Comparison of ENCODE assay signal across 12 cellular contexts in the genomic region with DNA sequence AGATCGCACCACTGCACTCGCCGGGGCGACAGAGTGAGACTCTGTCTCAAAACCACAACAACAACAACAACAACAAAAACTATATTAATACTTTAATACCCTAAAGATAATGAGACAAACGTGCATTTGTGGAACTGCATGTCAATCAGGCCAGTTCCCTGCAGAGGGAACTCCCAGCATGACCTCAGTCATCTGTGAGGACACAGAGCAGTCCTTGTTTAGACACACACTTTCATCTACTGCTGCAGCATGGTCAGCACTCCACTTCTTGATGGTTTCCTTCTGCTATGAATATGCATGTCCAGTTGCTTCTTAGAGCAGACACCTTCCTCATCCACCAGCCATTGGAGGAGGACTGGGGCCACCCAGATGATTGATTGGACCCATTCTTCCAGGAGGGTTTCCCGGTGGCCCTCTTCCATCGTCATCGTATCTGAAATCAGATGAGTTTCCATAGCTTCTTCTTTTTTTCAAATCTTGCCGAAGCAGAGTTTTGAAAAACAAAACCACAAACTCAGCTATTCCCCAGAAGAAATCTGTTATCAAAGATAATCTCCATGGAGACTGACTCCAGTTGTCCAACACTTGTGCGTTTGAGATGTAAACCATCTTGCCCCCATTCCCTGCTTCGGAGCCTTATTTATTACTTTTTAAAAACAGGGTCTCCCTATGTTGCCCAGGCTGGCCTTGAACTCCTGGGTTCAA. TPM values are rescaled to one million over a fixed set of nuclear protein-coding genes. Genes with fewer than 3 reads are reported as not detected.
DNase-seq lines count a peak whose midpoint lies in the region; ATAC-seq, FAIRE-seq and TF ChIP-seq lines count a peak whose summit lies in the region.
"Had no signal": no experiment of that assay in that cellular context is flagged by ENCODE, and none has a peak within 500 bp of the region (broad histone marks: within the 10 kb centered on the region; RNA-seq: fewer than 3 reads in every experiment).

No MANE protein-coding gene starts in this region.

- TF ChIP-seq POLR2A in gastroesophageal sphincter (IDR thresholded peaks at IDR 0.05) = no peak

- TF ChIP-seq EP300 in gastroesophageal sphincter (IDR thresholded peaks at IDR 0.05) = no peak

- H3K9me3 ChIP-seq in astrocyte (ENCODE audit: insufficient read depth, low read depth, low read length) = peaks cover 15% of the 10 kb centered on the region
- peaks cover 0 to 4% (median 0%) of the 10 kb centered on the region in 3 donors for H3K9me3 ChIP-seq in gastroesophageal sphincter

- peak overlapping the region; percentile 1 for H2AFZ ChIP-seq in astrocyte (ENCODE audit: low read depth, low read length)

- no peaks in the 10 kb centered on the region for H3K79me2 ChIP-seq in astrocyte (ENCODE audit: insufficient read depth, low read length)

- H3K27ac ChIP-seq in astrocyte (ENCODE audit: low read depth, low read length) (no peak overlapping the region), gastroesophageal sphincter (peak overlapping the region in 2 of 4 donors; percentile 88 to 89)

- ATAC-seq in activated naive CD8-positive, alpha-beta T cell treated with anti-CD3 and anti-CD28 coated beads, Interleukin-2, amount 10 ng/mL, durations not matched to agents 7 days and 5 days (ENCODE audit: low read depth) = no peak
- no peak for ATAC-seq in activated naive CD8-positive, alpha-beta T cell treated with anti-CD3 and anti-CD28 coated beads, Interleukin-2, amount 50 U/mL, for 24 hours
- ATAC-seq in gastroesophageal sphincter = no peak

- H3K27me3 Mint-ChIP-seq in activated naive CD8-positive, alpha-beta T cell treated with anti-CD3 and anti-CD28 coated beads, Interleukin-2, amount 10 ng/mL, durations not matched to agents 7 days and 5 days = no peaks in the 10 kb centered on the region
- no peaks in the 10 kb centered on the region for H3K27me3 Mint-ChIP-seq in activated naive CD8-positive, alpha-beta T cell treated with anti-CD3 and anti-CD28 coated beads, Interleukin-2, amount 50 U/mL, for 24 hours
- H3K27me3 Mint-ChIP-seq in astrocyte (ENCODE audit: low read depth, unreplicated experiment) (no peaks in the 10 kb centered on the region), mesothelial cell of epicardium (ENCODE audit: low read depth) (no peaks in the 10 kb centered on the region)

- POLR2A ChIA-PET in activated naive CD8-positive, alpha-beta T cell treated with anti-CD3 and anti-CD28 coated beads, Interleukin-2, amount 10 ng/mL, durations not matched to agents 7 days and 5 days (lab: Charles Lee) = interaction anchor here (1.1 to 1.2 kb wide), 2 partner anchors 86 to 98 kb away, joined by 3 to 7 read pairs; partner anchors contain the start of genes ZNF540, ZNF571 and ZNF573

- peaks cover 16% of the 10 kb centered on the region for H3K9me3 Mint-ChIP-seq in activated naive CD8-positive, alpha-beta T cell treated with anti-CD3 and anti-CD28 coated beads, Interleukin-2, amount 10 ng/mL, durations not matched to agents 7 days and 5 days
- H3K9me3 Mint-ChIP-seq in activated naive CD8-positive, alpha-beta T cell treated with anti-CD3 and anti-CD28 coated beads, Interleukin-2, amount 50 U/mL, for 24 hours = peaks cover 28% of the 10 kb centered on the region
- H3K9me3 Mint-ChIP-seq in astrocyte (ENCODE audit: unreplicated experiment) = peaks cover 33% of the 10 kb centered on the region
- H3K9me3 Mint-ChIP-seq in mesothelial cell of epicardium = peaks cover 22% of the 10 kb centered on the region

- no peaks in the 10 kb centered on the region for H3K36me3 ChIP-seq in astrocyte (ENCODE audit: insufficient read depth, low read length)
- peaks cover 0 to 24% of the 10 kb centered on the region in 2 donors for H3K36me3 ChIP-seq in gastroesophageal sphincter
- H3K36me3 ChIP-seq in H7 (replicated peaks; ENCODE audit: control insufficient read depth, insufficient read depth, low read length) = no peaks in the 10 kb centered on the region; the same call in 1 of the 2 replicates

- no peak overlapping the region for H3K4me2 ChIP-seq in astrocyte (ENCODE audit: low read length)

- H3K27me3 ChIP-seq in astrocyte (ENCODE audit: insufficient read depth, low read length) (no peaks in the 10 kb centered on the region), gastroesophageal sphincter (no peaks in the 10 kb centered on the region), H7 (ENCODE audit: control insufficient read depth, insufficient read depth, low read length) (peaks cover 17% of the 10 kb centered on the region; the same call in 1 of the 2 replicates)

- no peak overlapping the region for H3K4me3 ChIP-seq in astrocyte (ENCODE audit: insufficient read depth, low read depth, low read length)
- peak overlapping the region in 1 of 2 donors; percentile 70 for H3K4me3 ChIP-seq in gastroesophageal sphincter
- H3K4me3 ChIP-seq in H7 (ENCODE audit: insufficient read depth, low read depth, low read length) = no peak overlapping the region

- H3K4me1 Mint-ChIP-seq in activated naive CD8-positive, alpha-beta T cell treated with anti-CD3 and anti-CD28 coated beads, Interleukin-2, amount 10 ng/mL, durations not matched to agents 7 days and 5 days = peaks cover 7% of the 10 kb centered on the region
- H3K4me1 Mint-ChIP-seq in activated naive CD8-positive, alpha-beta T cell treated with anti-CD3 and anti-CD28 coated beads, Interleukin-2, amount 50 U/mL, for 24 hours = peaks cover 10% of the 10 kb centered on the region
- no peaks in the 10 kb centered on the region for H3K4me1 Mint-ChIP-seq in astrocyte (ENCODE audit: low read depth, unreplicated experiment)
- H3K4me1 Mint-ChIP-seq in mesothelial cell of epicardium = peaks cover 10% of the 10 kb centered on the region

- peak overlapping the region; percentile 9 for H3K4me3 Mint-ChIP-seq in activated naive CD8-positive, alpha-beta T cell treated with anti-CD3 and anti-CD28 coated beads, Interleukin-2, amount 10 ng/mL, durations not matched to agents 7 days and 5 days
- no peak overlapping the region for H3K4me3 Mint-ChIP-seq in activated naive CD8-positive, alpha-beta T cell treated with anti-CD3 and anti-CD28 coated beads, Interleukin-2, amount 50 U/mL, for 24 hours
- H3K4me3 Mint-ChIP-seq in astrocyte (ENCODE audit: unreplicated experiment) (peak overlapping the region; percentile 12), mesothelial cell of epicardium (peak overlapping the region; percentile 42)

- H3K9ac ChIP-seq in astrocyte (ENCODE audit: low read length) = no peak overlapping the region

- no peak overlapping the region for H3K27ac Mint-ChIP-seq in activated naive CD8-positive, alpha-beta T cell treated with anti-CD3 and anti-CD28 coated beads, Interleukin-2, amount 10 ng/mL, durations not matched to agents 7 days and 5 days
- no peak overlapping the region for H3K27ac Mint-ChIP-seq in activated naive CD8-positive, alpha-beta T cell treated with anti-CD3 and anti-CD28 coated beads, Interleukin-2, amount 50 U/mL, for 24 hours
- H3K27ac Mint-ChIP-seq in astrocyte (ENCODE audit: unreplicated experiment) (no peak overlapping the region), mesothelial cell of epicardium (no peak overlapping the region)

- TF ChIP-seq CTCF in astrocyte (IDR thresholded peaks at IDR 0.05; ENCODE audit: insufficient read depth, low read depth, low read length) (no peak), mesothelial cell of epicardium (IDR thresholded peaks at IDR 0.05; ENCODE audit: unreplicated experiment) (no peak), gastroesophageal sphincter (IDR thresholded peaks at IDR 0.05) (no peak)

- DNase-seq in activated naive CD8-positive, alpha-beta T cell treated with anti-CD3 and anti-CD28 coated beads, Interleukin-2, amount 10 ng/mL, durations not matched to agents 7 days and 5 days = no peak
- DNase-seq in activated naive CD8-positive, alpha-beta T cell treated with anti-CD3 and anti-CD28 coated beads, Interleukin-2, amount 50 U/mL, for 24 hours = no peak
- DNase-seq in astrocyte (ENCODE audit: low read depth) = no peak
- no peak for DNase-seq in mesothelial cell of epicardium (ENCODE audit: low spot score in 2 of 2, unreplicated experiment in 2 of 2)
- DNase-seq in NCI-H146 (lab: John Stamatoyannopoulos, UW) = no peak
- no peak for DNase-seq in H7
- no peak for DNase-seq in dermis blood vessel endothelial cell
- DNase-seq: activated CD4-positive, alpha-beta T cell treated with anti-CD3 and anti-CD28 coated beads for 48 hours; activated gamma-delta T cell treated with Interleukin-2 at 50 U/mL for 16 hours; cortex of kidney; Kasumi-1 had no signal

- FAIRE-seq in astrocyte (lab: Jason Lieb, UNC) = no peak

- WGBS in gastroesophageal sphincter (ENCODE audit: low coverage in 1 of 2), 2 donors = 19 to 59% methylated on average over 6 to 7 of the region's 11 CpGs

- no peaks in the 10 kb centered on the region for H4K20me1 ChIP-seq in astrocyte (ENCODE audit: insufficient read depth, low read length)

- H3K36me3 Mint-ChIP-seq in activated naive CD8-positive, alpha-beta T cell treated with anti-CD3 and anti-CD28 coated beads, Interleukin-2, amount 10 ng/mL, durations not matched to agents 7 days and 5 days = peaks cover 16% of the 10 kb centered on the region
- peaks cover 39% of the 10 kb centered on the region for H3K36me3 Mint-ChIP-seq in activated naive CD8-positive, alpha-beta T cell treated with anti-CD3 and anti-CD28 coated beads, Interleukin-2, amount 50 U/mL, for 24 hours (ENCODE audit: low read depth)
- H3K36me3 Mint-ChIP-seq in astrocyte (ENCODE audit: low read depth, unreplicated experiment) (peaks cover 27% of the 10 kb centered on the region), mesothelial cell of epicardium (peaks cover 23% of the 10 kb centered on the region)

- H3K4me1 ChIP-seq in astrocyte (ENCODE audit: insufficient read depth, low read length) (no peaks in the 10 kb centered on the region), gastroesophageal sphincter (peaks cover 0 to 23% (median 0%) of the 10 kb centered on the region in 3 donors)

RNA-seq across cellular contexts. Expression of gene ZNF607, which starts 26.5 kb away (rescaled TPM):
- 10 to 100 TPM; 10.8 to 12.8 TPM for total RNA-seq in activated naive CD8-positive, alpha-beta T cell treated with anti-CD3 and anti-CD28 coated beads, Interleukin-2, amount 10 ng/mL, durations not matched to agents 7 days and 5 days
- total RNA-seq in astrocyte = 5.2 and 6.3 TPM in 2 replicates
- total RNA-seq in mesothelial cell of epicardium = 17.6 to 18.7 TPM (median 17.7 TPM) in 3 replicates
- total RNA-seq in gastroesophageal sphincter = 10 to 100 TPM in 1 of 4 donors, 1 to 10 TPM in 3; 3.9 to 14.9 (median 5.9) TPM
- 5.7 and 11.0 TPM in 2 replicates for total RNA-seq in H7 (2014; rRNA removed; shearing (Covaris generic))
- total RNA-seq in dermis blood vessel endothelial cell = 4.6 and 4.8 TPM in 2 replicates

RNA-seq across cellular contexts. Expression of gene ZFP30, which starts 37.8 kb away (rescaled TPM):
- total RNA-seq in activated naive CD8-positive, alpha-beta T cell treated with anti-CD3 and anti-CD28 coated beads, Interleukin-2, amount 10 ng/mL, durations not matched to agents 7 days and 5 days = 10 to 100 TPM; 16.6 to 18.9 TPM
- total RNA-seq in astrocyte (13.4 and 13.9 TPM in 2 replicates), mesothelial cell of epicardium (23.4 to 27.7 TPM (median 23.6 TPM) in 3 replicates), gastroesophageal sphincter (10 to 100 TPM in 3 of 4 donors, 1 to 10 TPM in 1; 9.6 to 17.4 (median 14.9) TPM), dermis blood vessel endothelial cell (14.8 and 23.3 TPM in 2 replicates)
- total RNA-seq in H7 (2014; rRNA removed; shearing (Covaris generic)) = 6.5 and 10.5 TPM in 2 replicates
